11 cellular contexts compared by ENCODE assay signal in the genomic region with DNA sequence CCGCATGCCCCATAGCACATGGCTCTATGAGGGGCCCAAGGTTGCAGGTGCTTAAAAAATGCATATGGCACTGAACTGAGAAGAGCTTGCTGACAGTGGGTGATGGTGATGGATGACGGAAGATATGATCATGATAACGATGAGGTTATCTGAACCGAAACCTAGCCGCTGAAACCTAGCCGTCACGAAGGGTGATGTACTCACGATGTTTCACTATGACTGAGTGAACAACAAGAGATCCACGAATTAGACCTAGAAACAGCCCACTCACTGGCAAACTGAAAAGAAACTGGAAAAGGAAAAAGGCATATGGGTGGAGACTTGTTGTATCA. TPM values are rescaled to one million over a fixed set of nuclear protein-coding genes. Genes with fewer than 3 reads are reported as not detected.
A peak's percentile ranks its signal among the peaks of the same experiment; 100 is the strongest.
DNase-seq lines count a peak whose midpoint lies in the region; ATAC-seq and TF ChIP-seq lines count a peak whose summit lies in the region.
"Had no signal": no experiment of that assay in that cellular context is flagged by ENCODE, and none has a peak within 500 bp of the region (broad histone marks: within the 10 kb centered on the region; RNA-seq: fewer than 3 reads in every experiment).

No MANE protein-coding gene starts in this region.

- peaks cover 44% of the 10 kb centered on the region for H3K4me1 Mint-ChIP-seq in activated B cell treated with CpG ODN at 0.5 μM for 24 hours
- H3K4me1 Mint-ChIP-seq: brain had no signal

- 94% methylated on average over 9 of the region's 9 CpGs for WGBS in aorta, 2 donors

- H3K4me3 Mint-ChIP-seq in activated B cell treated with CpG ODN at 0.5 μM for 24 hours: peak overlapping the region; percentile 39
- H3K4me3 Mint-ChIP-seq: brain had no signal

- no peaks in the 10 kb centered on the region for H3K79me2 ChIP-seq in Karpas-422 (ENCODE audit: low read length)

- POLR2A ChIA-PET in activated B cell treated with CpG ODN at 0.5 μM for 24 hours (lab: Charles Lee): interaction anchor here (1.4 to 2.0 kb wide), 3 partner anchors 26 to 100 kb away, joined by 4 to 6 read pairs (median 4); a partner anchor contains a TSS

- H3K27me3 Mint-ChIP-seq in activated B cell treated with CpG ODN at 0.5 μM for 24 hours: no peaks in the 10 kb centered on the region
- H3K27me3 Mint-ChIP-seq: brain had no signal

- H3K27me3 ChIP-seq in aorta (ENCODE audit: control insufficient read depth in 1 of 2, insufficient read depth in 2 of 2, low read length in 1 of 2) (no peaks in the 10 kb centered on the region), Karpas-422 (ENCODE audit: low read length) (no peaks in the 10 kb centered on the region; the same call in 1 of the 2 replicates)

- H3K9me3 ChIP-seq in aorta (ENCODE audit: control insufficient read depth, low read length) (no peaks in the 10 kb centered on the region), Karpas-422 (ENCODE audit: low read length) (no peaks in the 10 kb centered on the region)

- peak overlapping the region; percentile 54 for H3K27ac Mint-ChIP-seq in activated B cell treated with CpG ODN at 0.5 μM for 24 hours
- H3K27ac Mint-ChIP-seq: brain had no signal

- CTCF ChIA-PET in activated B cell treated with CpG ODN at 0.5 μM for 24 hours (lab: Charles Lee): no interaction called here

- intact Hi-C loops in activated B cell treated with CpG ODN at 0.5 μM for 24 hours (cut with micrococcal nuclease): loop anchor here (1.0 kb wide), 3 partner anchors 26 to 55 kb away; no protein-coding TSS in a partner anchor
- intact Hi-C loops in aorta (cut with DNase I): no loop called here
- intact Hi-C loops in posterior cingulate gyrus (cut with DNase I): no loop called here

- no peaks in the 10 kb centered on the region for H3K36me3 ChIP-seq in aorta (ENCODE audit: control insufficient read depth in 1 of 2, insufficient read depth in 2 of 2, low read length in 1 of 2)
- no peaks in the 10 kb centered on the region for H3K36me3 ChIP-seq in Karpas-422 (ENCODE audit: insufficient read depth, low read length)

- no peaks in the 10 kb centered on the region for H3K9me3 Mint-ChIP-seq in activated B cell treated with CpG ODN at 0.5 μM for 24 hours

- no peak overlapping the region for H3K4me2 ChIP-seq in Karpas-422 (ENCODE audit: low read depth, low read length, poor library complexity, severe bottlenecking)

- no peak overlapping the region for H3K27ac ChIP-seq in aorta (ENCODE audit: low read depth in 1 of 2, low read length in 2 of 2)
- no peak overlapping the region for H3K27ac ChIP-seq in Karpas-422 (ENCODE audit: low read length)

- TF ChIP-seq CTCF in activated B cell treated with CpG ODN at 0.5 μM for 24 hours (IDR thresholded peaks at IDR 0.05): no peak

- no peak overlapping the region for H2AFZ ChIP-seq in Karpas-422 (ENCODE audit: low read length)

- H3K4me3 ChIP-seq in aorta (ENCODE audit: low read length in 2 of 2): no peak overlapping the region
- H3K4me3 ChIP-seq in Karpas-422 (ENCODE audit: low read length): no peak overlapping the region

- DNase-seq in activated B cell treated with CpG ODN at 0.5 μM for 24 hours: no peak
- peak; percentile 39 for DNase-seq in stimulated activated CD4-positive, alpha-beta T cell treated with anti-CD3 and anti-CD28 coated beads, Interleukin-12 subunit alpha, Interleukin-12 subunit beta, amount 100 ng/mL, for 4 hours
- DNase-seq in NCI-H187 (lab: John Stamatoyannopoulos, UW): no peak
- no peak for DNase-seq in aorta
- no peak for DNase-seq in posterior cingulate gyrus
- DNase-seq in Karpas-422: no peak
- DNase-seq: left cardiac atrium, NCI-H2171 treated with DMSO at 0.1 percent for 48 hours had no signal

- H3K9me2 ChIP-seq in Karpas-422 (replicated peaks; ENCODE audit: insufficient read depth, low read length): no peaks in the 10 kb centered on the region

- H4K20me1 ChIP-seq in Karpas-422 (ENCODE audit: insufficient read depth, low read depth, low read length): no peaks in the 10 kb centered on the region

- ATAC-seq in GM18519 (IDR thresholded peaks at IDR 0.05; ENCODE audit: low FRiP score, unreplicated experiment): peak; percentile 89
- peak; percentile 88 for ATAC-seq in HG02642 (IDR thresholded peaks at IDR 0.05; ENCODE audit: poor library complexity, unreplicated experiment)
- peak; percentile 76 for ATAC-seq in activated B cell treated with CpG ODN at 0.5 μM for 24 hours (ENCODE audit: low read depth)
- ATAC-seq in aorta (ENCODE audit: low FRiP score): no peak
- ATAC-seq: left cardiac atrium had no signal

- H3K36me3 Mint-ChIP-seq in activated B cell treated with CpG ODN at 0.5 μM for 24 hours (ENCODE audit: low read depth): no peaks in the 10 kb centered on the region
- H3K36me3 Mint-ChIP-seq: brain had no signal

- H3K9ac ChIP-seq in Karpas-422 (ENCODE audit: low read length): no peak overlapping the region

- H3K4me1 ChIP-seq in aorta (ENCODE audit: control insufficient read depth in 1 of 2, insufficient read depth in 2 of 2, low read length in 2 of 2): no peaks in the 10 kb centered on the region
- peaks cover 14% of the 10 kb centered on the region for H3K4me1 ChIP-seq in Karpas-422 (ENCODE audit: low read length)

RNA-seq across cellular contexts. Expression of a gene that starts 57.6 kb away (rescaled TPM):
- total RNA-seq in activated B cell treated with CpG ODN at 0.5 μM for 24 hours (100 and 112 TPM in 2 replicates), aorta (100 to 1,000 TPM; 136 to 154 TPM)
- polyA plus RNA-seq in aorta: 10 to 100 TPM; 16.7 to 60.8 TPM
- total RNA-seq in Karpas-422 (2014; rRNA removed; shearing (Covaris generic); ENCODE audit: low replicate concordance): 488 and 569 TPM in 2 replicates
